28 cellular contexts compared by ENCODE assay signal in genomic region chr1:228289239-228289849, GRCh38.
DNase-seq lines count a peak whose midpoint lies in the region; ATAC-seq and TF ChIP-seq lines count a peak whose summit lies in the region.
"Had no signal": no experiment of that assay in that cellular context is flagged by ENCODE, and none has a peak within 500 bp of the region (broad histone marks: within the 10 kb centered on the region; RNA-seq: fewer than 3 reads in every experiment).

No MANE protein-coding gene starts in this region.

- H3K4me1 Mint-ChIP-seq in activated naive CD8-positive, alpha-beta T cell treated with anti-CD3 and anti-CD28 coated beads for 36 hours: peaks cover 5% of the 10 kb centered on the region
- peaks cover 3 to 13% (median 7%) of the 10 kb centered on the region in 4 donors for H3K4me1 Mint-ChIP-seq in naive thymus-derived CD8-positive, alpha-beta T cell
- H3K4me1 Mint-ChIP-seq: endodermal cell had no signal

- H3K9me3 Mint-ChIP-seq in activated naive CD8-positive, alpha-beta T cell treated with anti-CD3 and anti-CD28 coated beads for 36 hours: no peaks in the 10 kb centered on the region
- no peaks in the 10 kb centered on the region for H3K9me3 Mint-ChIP-seq in naive thymus-derived CD8-positive, alpha-beta T cell
- H3K9me3 Mint-ChIP-seq: activated CD4-positive, alpha-beta memory T cell treated with anti-CD3 and anti-CD28 coated beads for 36 hours; activated naive CD4-positive, alpha-beta T cell treated with anti-CD3 and anti-CD28 coated beads, Interleukin-2, amount 10 ng/mL, durations not matched to agents 7 days and 5 days; activated T-cell treated with anti-CD3 and anti-CD28 coated beads, Interleukin-2, amount 50 U/mL, for 4 hours had no signal

- no peak for TF ChIP-seq EP300 in suprapubic skin (IDR thresholded peaks at IDR 0.05)

- H3K9me3 ChIP-seq in right atrium auricular region (no peaks in the 10 kb centered on the region), suprapubic skin (no peaks in the 10 kb centered on the region)
- H3K9me3 ChIP-seq: ascending aorta, BLaER1, HAP-1, neutrophil, Peyer's patch, SJSA1, upper lobe of left lung had no signal

- H3K27me3 Mint-ChIP-seq in activated naive CD8-positive, alpha-beta T cell treated with anti-CD3 and anti-CD28 coated beads for 36 hours: no peaks in the 10 kb centered on the region
- H3K27me3 Mint-ChIP-seq in naive thymus-derived CD8-positive, alpha-beta T cell: no peaks in the 10 kb centered on the region
- H3K27me3 Mint-ChIP-seq: activated CD4-positive, alpha-beta memory T cell treated with anti-CD3 and anti-CD28 coated beads for 36 hours; activated naive CD4-positive, alpha-beta T cell treated with anti-CD3 and anti-CD28 coated beads, Interleukin-2, amount 10 ng/mL, durations not matched to agents 7 days and 5 days had no signal

- no peaks in the 10 kb centered on the region for H3K36me3 Mint-ChIP-seq in activated naive CD8-positive, alpha-beta T cell treated with anti-CD3 and anti-CD28 coated beads for 36 hours
- peaks cover 0 to 18% (median 8%) of the 10 kb centered on the region in 3 donors for H3K36me3 Mint-ChIP-seq in naive thymus-derived CD8-positive, alpha-beta T cell
- H3K36me3 Mint-ChIP-seq: activated CD4-positive, alpha-beta memory T cell treated with anti-CD3 and anti-CD28 coated beads for 36 hours; activated naive CD4-positive, alpha-beta T cell treated with anti-CD3 and anti-CD28 coated beads, Interleukin-2, amount 10 ng/mL, durations not matched to agents 7 days and 5 days had no signal

- 77% methylated on average over 6 of the region's 12 CpGs for WGBS in suprapubic skin

- POLR2A ChIA-PET in naive thymus-derived CD8-positive, alpha-beta T cell (lab: Charles Lee): no interaction called here

- H3K36me3 ChIP-seq in right atrium auricular region (peaks cover 83% of the 10 kb centered on the region), suprapubic skin (peaks cover 22% of the 10 kb centered on the region)
- H3K36me3 ChIP-seq: HAP-1, neutrophil, Peyer's patch, SJSA1 had no signal

- in situ Hi-C loops in GM13977 (cut with MboI; ENCODE audit: low pct_unique_long_range_greater_than_20kb, low sequenced_read_pairs, unreplicated experiment): no loop called here

- intact Hi-C loops in Right ventricle myocardium superior (cut with DNase I): no loop called here

- no peak for TF ChIP-seq CTCF in right atrium auricular region (IDR thresholded peaks at IDR 0.05)
- TF ChIP-seq CTCF in suprapubic skin (IDR thresholded peaks at IDR 0.05): no peak
- no peak for TF ChIP-seq CTCF in GM13977 (IDR thresholded peaks at IDR 0.05; ENCODE audit: extremely low read depth, insufficient read depth, missing control alignments)

- H3K4me1 ChIP-seq in right atrium auricular region: no peaks in the 10 kb centered on the region
- no peaks in the 10 kb centered on the region for H3K4me1 ChIP-seq in suprapubic skin
- H3K4me1 ChIP-seq: ascending aorta, BLaER1, HAP-1, Peyer's patch, SJSA1, upper lobe of left lung had no signal

- H3K4me3 ChIP-seq in right atrium auricular region: no peak overlapping the region
- no peak overlapping the region for H3K4me3 ChIP-seq in suprapubic skin
- H3K4me3 ChIP-seq: ascending aorta, BLaER1, cardiac muscle cell, HAP-1, Peyer's patch, SJSA1, upper lobe of left lung had no signal

- peak; percentile 18 for DNase-seq in Right ventricle myocardium superior
- no peak for DNase-seq in right atrium auricular region (ENCODE audit: low spot score)
- DNase-seq in activated naive CD8-positive, alpha-beta T cell treated with anti-CD3 and anti-CD28 coated beads for 36 hours: no peak
- DNase-seq in naive thymus-derived CD8-positive, alpha-beta T cell: peak in 2 of 10 donors; percentile 13 to 51
- peak; percentile 39 to 65 for DNase-seq in suprapubic skin (ENCODE audit: low spot score in 2 of 2)
- DNase-seq in NCI-H510A (lab: John Stamatoyannopoulos, UW): no peak
- no peak for DNase-seq in GM13977 (ENCODE audit: low spot score)
- no peak for DNase-seq in HUDEP-2 (lab: John Stamatoyannopoulos, UW; ENCODE audit: unreplicated experiment in 76 of 76)
- DNase-seq: activated CD4-positive, alpha-beta memory T cell treated with anti-CD3 and anti-CD28 coated beads for 36 hours; activated naive CD4-positive, alpha-beta T cell treated with anti-CD3 and anti-CD28 coated beads, Interleukin-2, amount 10 ng/mL, durations not matched to agents 7 days and 5 days; COR-L47; DMS53; endodermal cell; foreskin fibroblast; NCI-H1105; NCI-H187 treated with DMSO at 0.1 percent for 48 hours; stimulated activated CD4-positive, alpha-beta T cell treated with anti-CD3 and anti-CD28 coated beads, Interleukin-2, amount 100 ng/mL, for 48 hours; substantia nigra had no signal

- H3K4me3 Mint-ChIP-seq in activated naive CD8-positive, alpha-beta T cell treated with anti-CD3 and anti-CD28 coated beads for 36 hours: no peak overlapping the region
- H3K4me3 Mint-ChIP-seq in naive thymus-derived CD8-positive, alpha-beta T cell: peak overlapping the region in 2 of 10 donors; percentile 46 to 57
- H3K4me3 Mint-ChIP-seq: activated CD4-positive, alpha-beta memory T cell treated with anti-CD3 and anti-CD28 coated beads for 36 hours; activated naive CD4-positive, alpha-beta T cell treated with anti-CD3 and anti-CD28 coated beads, Interleukin-2, amount 10 ng/mL, durations not matched to agents 7 days and 5 days; activated T-cell treated with anti-CD3 and anti-CD28 coated beads, Interleukin-2, amount 50 U/mL, for 4 hours; endodermal cell had no signal

- H3K27ac ChIP-seq in right atrium auricular region (no peak overlapping the region), suprapubic skin (no peak overlapping the region)
- H3K27ac ChIP-seq: ascending aorta, BLaER1, cardiac muscle cell, neutrophil, Peyer's patch, SJSA1, upper lobe of left lung had no signal

- H3K27me3 ChIP-seq in right atrium auricular region (no peaks in the 10 kb centered on the region), suprapubic skin (no peaks in the 10 kb centered on the region)
- H3K27me3 ChIP-seq: ascending aorta, BLaER1, cardiac muscle cell, neutrophil, Peyer's patch, SJSA1, upper lobe of left lung had no signal

- TF ChIP-seq POLR2A in suprapubic skin (IDR thresholded peaks at IDR 0.05): no peak

- H3K27ac Mint-ChIP-seq in activated naive CD8-positive, alpha-beta T cell treated with anti-CD3 and anti-CD28 coated beads for 36 hours: peak overlapping the region; percentile 25
- peak overlapping the region in 7 of 10 donors; percentile 16 to 87 (median 77) for H3K27ac Mint-ChIP-seq in naive thymus-derived CD8-positive, alpha-beta T cell
- H3K27ac Mint-ChIP-seq: activated CD4-positive, alpha-beta memory T cell treated with anti-CD3 and anti-CD28 coated beads for 36 hours; activated naive CD4-positive, alpha-beta T cell treated with anti-CD3 and anti-CD28 coated beads, Interleukin-2, amount 10 ng/mL, durations not matched to agents 7 days and 5 days had no signal

- no peak for ATAC-seq in Right ventricle myocardium superior (ENCODE audit: poor library complexity)
- peak in 1 of 2 donors; percentile 62 for ATAC-seq in naive thymus-derived CD8-positive, alpha-beta T cell
- ATAC-seq: esophagus mucosa had no signal

Comparison
In these comparisons a context has a peak if more than half of its experiments do, and no peak if none do; other contexts are left out.
1. DNase-seq: peak in Right ventricle myocardium superior (single experiment) and suprapubic skin (2 of 2); none in right atrium auricular region (single experiment), activated naive CD8-positive, alpha-beta T cell treated with anti-CD3 and anti-CD28 coated beads for 36 hours (single experiment), NCI-H510A (single experiment), GM13977 (single experiment) and HUDEP-2 (0 of 76).